ENCODE assay signal across 1 cellular context in genomic region chr15:75368689-75369239, GRCh38.
TF ChIP-seq lines count a peak whose summit lies in the region.

No MANE protein-coding gene starts in this region.

TF ChIP-seq in HepG2, 621 proteins besides CTCF, POLR2A, EP300 and RAD21 (continued from another document and continues in another):
- TF ChIP-seq MLXIP (CRISPR knock-in tag; IDR thresholded peaks at IDR 0.05; ENCODE audit: borderline replicate concordance) (no peak), ZFP36 (IDR thresholded peaks at IDR 0.05; ENCODE audit: borderline replicate concordance, low read depth, low read length, partially characterized antibody) (peak; percentile 3), ZBTB42 (CRISPR knock-in tag; IDR thresholded peaks at IDR 0.05) (0 out of 2 replicates have a peak, but pooled peaks have one; percentile 18), FOXM1 (CRISPR knock-in tag; IDR thresholded peaks at IDR 0.05) (no peak), ZZZ3 (CRISPR knock-in tag; IDR thresholded peaks at IDR 0.05; ENCODE audit: borderline replicate concordance) (peak; percentile 39; the same call in 1 of the 2 replicates), HNF4G (IDR thresholded peaks at IDR 0.05; ENCODE audit: borderline replicate concordance, low read depth, low read length) (peak; percentile 82; the same call in 1 of the 2 replicates), HNF4G (CRISPR knock-in tag; IDR thresholded peaks at IDR 0.05; ENCODE audit: borderline replicate concordance, low read depth) (no peak; the same call in 1 of the 2 replicates), ZBTB38 (CRISPR knock-in tag; IDR thresholded peaks at IDR 0.05) (no peak), PHF20 (CRISPR knock-in tag; IDR thresholded peaks at IDR 0.05) (peak; percentile 54), ZNF709 (CRISPR knock-in tag; IDR thresholded peaks at IDR 0.05) (0 out of 2 replicates have a peak, but pooled peaks have one; percentile 18), BATF2 (CRISPR knock-in tag; IDR thresholded peaks at IDR 0.05) (0 out of 2 replicates have a peak, but pooled peaks have one; percentile 54), SMAD3 (CRISPR knock-in tag; IDR thresholded peaks at IDR 0.05) (0 out of 2 replicates have a peak, but pooled peaks have one; percentile 0), MED1 (CRISPR knock-in tag; IDR thresholded peaks at IDR 0.05) (no peak), ZGPAT (CRISPR knock-in tag; IDR thresholded peaks at IDR 0.05) (0 out of 2 replicates have a peak, but pooled peaks have one; percentile 4), ZNF34 (CRISPR knock-in tag; IDR thresholded peaks at IDR 0.05; ENCODE audit: borderline replicate concordance) (no peak), CENPBD1 (CRISPR knock-in tag; IDR thresholded peaks at IDR 0.05; ENCODE audit: borderline replicate concordance, low read depth) (0 out of 2 replicates have a peak, but pooled peaks have one; percentile 61), GPN1 (CRISPR knock-in tag; IDR thresholded peaks at IDR 0.05; ENCODE audit: borderline replicate concordance) (no peak), MXI1 (IDR thresholded peaks at IDR 0.05; ENCODE audit: borderline replicate concordance, low read depth, low read length) (peak; percentile 95), KLF9 (CRISPR knock-in tag; IDR thresholded peaks at IDR 0.05; ENCODE audit: low read depth) (0 out of 2 replicates have a peak, but pooled peaks have one; percentile 89), ZNF891 (CRISPR knock-in tag; IDR thresholded peaks at IDR 0.05) (no peak), ZXDC (CRISPR knock-in tag; IDR thresholded peaks at IDR 0.05) (0 out of 2 replicates have a peak, but pooled peaks have one; percentile 22), ZNF639 (CRISPR knock-in tag; conservative IDR thresholded peaks at IDR 0.05) (peak; percentile 65), KDM6A (CRISPR knock-in tag; IDR thresholded peaks at IDR 0.05; ENCODE audit: low read depth) (0 out of 2 replicates have a peak, but pooled peaks have one; percentile 37), HIVEP1 (CRISPR knock-in tag; IDR thresholded peaks at IDR 0.05) (no peak), SOX6 (IDR thresholded peaks at IDR 0.05) (no peak), SOX6 (CRISPR knock-in tag; IDR thresholded peaks at IDR 0.05) (no peak; the same call in 1 of the 2 replicates), BCL3 (CRISPR knock-in tag; IDR thresholded peaks at IDR 0.05) (no peak), ZNF30 (CRISPR knock-in tag; IDR thresholded peaks at IDR 0.05) (no peak), HNF1B (CRISPR knock-in tag; IDR thresholded peaks at IDR 0.05) (peak; percentile 88)
- TF ChIP-seq, protein P1, sequence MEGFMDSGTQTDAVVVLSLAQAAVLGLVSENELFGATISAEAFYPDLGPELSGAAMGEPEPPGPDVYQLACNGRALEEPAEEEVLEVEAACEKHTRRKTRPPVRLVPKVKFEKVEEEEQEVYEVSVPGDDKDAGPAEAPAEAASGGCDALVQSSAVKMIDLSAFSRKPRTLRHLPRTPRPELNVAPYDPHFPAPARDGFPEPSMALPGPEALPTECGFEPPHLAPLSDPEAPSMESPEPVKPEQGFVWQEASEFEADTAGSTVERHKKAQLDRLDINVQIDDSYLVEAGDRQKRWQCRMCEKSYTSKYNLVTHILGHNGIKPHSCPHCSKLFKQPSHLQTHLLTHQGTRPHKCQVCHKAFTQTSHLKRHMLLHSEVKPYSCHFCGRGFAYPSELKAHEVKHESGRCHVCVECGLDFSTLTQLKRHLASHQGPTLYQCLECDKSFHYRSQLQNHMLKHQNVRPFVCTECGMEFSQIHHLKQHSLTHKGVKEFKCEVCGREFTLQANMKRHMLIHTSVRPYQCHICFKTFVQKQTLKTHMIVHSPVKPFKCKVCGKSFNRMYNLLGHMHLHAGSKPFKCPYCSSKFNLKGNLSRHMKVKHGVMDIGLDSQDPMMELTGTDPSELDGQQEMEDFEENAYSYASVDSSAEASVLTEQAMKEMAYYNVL (CRISPR knock-in tag; IDR thresholded peaks at IDR 0.05; ENCODE audit: borderline replicate concordance) = no peak
- TF ChIP-seq, protein P2, sequence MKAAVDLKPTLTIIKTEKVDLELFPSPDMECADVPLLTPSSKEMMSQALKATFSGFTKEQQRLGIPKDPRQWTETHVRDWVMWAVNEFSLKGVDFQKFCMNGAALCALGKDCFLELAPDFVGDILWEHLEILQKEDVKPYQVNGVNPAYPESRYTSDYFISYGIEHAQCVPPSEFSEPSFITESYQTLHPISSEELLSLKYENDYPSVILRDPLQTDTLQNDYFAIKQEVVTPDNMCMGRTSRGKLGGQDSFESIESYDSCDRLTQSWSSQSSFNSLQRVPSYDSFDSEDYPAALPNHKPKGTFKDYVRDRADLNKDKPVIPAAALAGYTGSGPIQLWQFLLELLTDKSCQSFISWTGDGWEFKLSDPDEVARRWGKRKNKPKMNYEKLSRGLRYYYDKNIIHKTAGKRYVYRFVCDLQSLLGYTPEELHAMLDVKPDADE (CRISPR knock-in tag; IDR thresholded peaks at IDR 0.05) = no peak
- TF ChIP-seq, protein P3, sequence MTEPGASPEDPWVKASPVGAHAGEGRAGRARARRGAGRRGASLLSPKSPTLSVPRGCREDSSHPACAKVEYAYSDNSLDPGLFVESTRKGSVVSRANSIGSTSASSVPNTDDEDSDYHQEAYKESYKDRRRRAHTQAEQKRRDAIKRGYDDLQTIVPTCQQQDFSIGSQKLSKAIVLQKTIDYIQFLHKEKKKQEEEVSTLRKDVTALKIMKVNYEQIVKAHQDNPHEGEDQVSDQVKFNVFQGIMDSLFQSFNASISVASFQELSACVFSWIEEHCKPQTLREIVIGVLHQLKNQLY (CRISPR knock-in tag; IDR thresholded peaks at IDR 0.05) = no peak
- TF ChIP-seq, protein P4, sequence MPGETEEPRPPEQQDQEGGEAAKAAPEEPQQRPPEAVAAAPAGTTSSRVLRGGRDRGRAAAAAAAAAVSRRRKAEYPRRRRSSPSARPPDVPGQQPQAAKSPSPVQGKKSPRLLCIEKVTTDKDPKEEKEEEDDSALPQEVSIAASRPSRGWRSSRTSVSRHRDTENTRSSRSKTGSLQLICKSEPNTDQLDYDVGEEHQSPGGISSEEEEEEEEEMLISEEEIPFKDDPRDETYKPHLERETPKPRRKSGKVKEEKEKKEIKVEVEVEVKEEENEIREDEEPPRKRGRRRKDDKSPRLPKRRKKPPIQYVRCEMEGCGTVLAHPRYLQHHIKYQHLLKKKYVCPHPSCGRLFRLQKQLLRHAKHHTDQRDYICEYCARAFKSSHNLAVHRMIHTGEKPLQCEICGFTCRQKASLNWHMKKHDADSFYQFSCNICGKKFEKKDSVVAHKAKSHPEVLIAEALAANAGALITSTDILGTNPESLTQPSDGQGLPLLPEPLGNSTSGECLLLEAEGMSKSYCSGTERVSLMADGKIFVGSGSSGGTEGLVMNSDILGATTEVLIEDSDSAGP (CRISPR knock-in tag; IDR thresholded peaks at IDR 0.05; ENCODE audit: borderline replicate concordance) = peak; percentile 31; the same call in 1 of the 2 replicates
- TF ChIP-seq, protein P5, sequence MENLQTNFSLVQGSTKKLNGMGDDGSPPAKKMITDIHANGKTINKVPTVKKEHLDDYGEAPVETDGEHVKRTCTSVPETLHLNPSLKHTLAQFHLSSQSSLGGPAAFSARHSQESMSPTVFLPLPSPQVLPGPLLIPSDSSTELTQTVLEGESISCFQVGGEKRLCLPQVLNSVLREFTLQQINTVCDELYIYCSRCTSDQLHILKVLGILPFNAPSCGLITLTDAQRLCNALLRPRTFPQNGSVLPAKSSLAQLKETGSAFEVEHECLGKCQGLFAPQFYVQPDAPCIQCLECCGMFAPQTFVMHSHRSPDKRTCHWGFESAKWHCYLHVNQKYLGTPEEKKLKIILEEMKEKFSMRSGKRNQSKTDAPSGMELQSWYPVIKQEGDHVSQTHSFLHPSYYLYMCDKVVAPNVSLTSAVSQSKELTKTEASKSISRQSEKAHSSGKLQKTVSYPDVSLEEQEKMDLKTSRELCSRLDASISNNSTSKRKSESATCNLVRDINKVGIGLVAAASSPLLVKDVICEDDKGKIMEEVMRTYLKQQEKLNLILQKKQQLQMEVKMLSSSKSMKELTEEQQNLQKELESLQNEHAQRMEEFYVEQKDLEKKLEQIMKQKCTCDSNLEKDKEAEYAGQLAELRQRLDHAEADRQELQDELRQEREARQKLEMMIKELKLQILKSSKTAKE (CRISPR knock-in tag; IDR thresholded peaks at IDR 0.05; ENCODE audit: borderline replicate concordance) = 0 out of 2 replicates have a peak, but pooled peaks have one; percentile 40
